Comparison of ENCODE assay signal across 8 cellular contexts in genomic region chr17:38704645-38705522, GRCh38. TPM values are rescaled to one million over a fixed set of nuclear protein-coding genes. Genes with fewer than 3 reads are reported as not detected.
DNase-seq lines count a peak whose midpoint lies in the region; ATAC-seq and TF ChIP-seq lines count a peak whose summit lies in the region.

Gene MLLT6 (plus strand): TSS chr17:38705273. CDS start chr17:38705633, 360 bp downstream.

- H3K4me3 Mint-ChIP-seq in nephron = peak within 1 kb of the TSS; percentile 95 to 96 (median 95)

- peaks cover 27% of the 10 kb centered on the region for H3K27me3 Mint-ChIP-seq in nephron (ENCODE audit: low read depth)

- peaks cover 67% of the 10 kb centered on the region for H3K4me1 Mint-ChIP-seq in nephron

- DNase-seq in DMS79 (lab: John Stamatoyannopoulos, UW) (peak; percentile 39), LoVo (ENCODE audit: low spot score) (peak; percentile 45), SK-MEL-5 (ENCODE audit: low read depth, low spot score) (peak; percentile 63), foreskin fibroblast (peak; percentile 59 to 92), stromal cell of bone marrow (ENCODE audit: low read depth) (peak; percentile 75)
- peak; percentile 50 to 78 (median 59) for DNase-seq in activated naive CD4-positive, alpha-beta T cell (lab: John Stamatoyannopoulos, UW)

- no peak for ATAC-seq in HG03159 (IDR thresholded peaks at IDR 0.05; ENCODE audit: unreplicated experiment)

- H3K27ac Mint-ChIP-seq in nephron = peak within 1 kb of the TSS; percentile 95 to 98 (median 97)

- no peaks in the 10 kb centered on the region for H3K9me3 Mint-ChIP-seq in nephron

- in situ Hi-C loops in SK-MEL-5 (cut with HindIII; ENCODE audit: low pct_unique_long_range_greater_than_20kb, low sequenced_read_pairs) = no loop called here

- peaks cover 16% of the 10 kb centered on the region for H3K36me3 Mint-ChIP-seq in nephron (ENCODE audit: low read depth)

- peak within 1 kb of the TSS; percentile 81 to 91 for H3K4me3 ChIP-seq in foreskin fibroblast (ENCODE audit: low read depth in 1 of 2, low read length in 2 of 2)

- no peak for TF ChIP-seq CTCF in foreskin fibroblast (IDR thresholded peaks at IDR 0.05; ENCODE audit: low read depth, low read length)
- no peak for TF ChIP-seq CTCF in nephron (IDR thresholded peaks at IDR 0.05; ENCODE audit: unreplicated experiment in 3 of 3)

RNA-seq across cellular contexts. Expression of gene MLLT6, which starts in this region (rescaled TPM):
- total RNA-seq in SK-MEL-5 (2014; rRNA removed; shearing (Covaris generic)) = 18.7 and 19.1 TPM in 2 replicates
- polyA plus RNA-seq in SK-MEL-5 (2015; cell fraction: cytosol; rRNA removed) = 29.6 and 43.8 TPM in 2 replicates
- 117 TPM in 2 replicates for polyA plus RNA-seq in SK-MEL-5 (2015; cell fraction: nucleus; rRNA removed)
